ENCODE assay signal across 18 cellular contexts in genomic region chr11:7905961-7906429, GRCh38. TPM values are rescaled to one million over a fixed set of nuclear protein-coding genes. Genes with fewer than 3 reads are reported as not detected.
DNase-seq lines count a peak whose midpoint lies in the region; ATAC-seq and TF ChIP-seq lines count a peak whose summit lies in the region.
"Had no signal": no experiment of that assay in that cellular context is flagged by ENCODE, and none has a peak within 500 bp of the region (broad histone marks: within the 10 kb centered on the region; RNA-seq: fewer than 3 reads in every experiment).

No MANE protein-coding gene starts in this region.

- POLR2A ChIA-PET in SK-N-SH (lab: Yijun Ruan, JAX): no interaction called here

- no peaks in the 10 kb centered on the region for H3K36me3 ChIP-seq in SK-N-SH (replicated peaks in 1 of 2; ENCODE audit: control insufficient read depth in 1 of 2, insufficient read depth in 2 of 2, low read length in 1 of 2)

- CTCF ChIA-PET in SK-N-SH (lab: Yijun Ruan, JAX): interaction anchor here (1.1 to 4.6 kb wide), 2 partner anchors 14 to 81 kb away, joined by 3 to 28 read pairs; partner anchors contain the start of gene EIF3F

- H3K4me3 Mint-ChIP-seq in endothelial cell (ENCODE audit: unreplicated experiment) (no peak overlapping the region), nephron (no peak overlapping the region)
- H3K4me3 Mint-ChIP-seq: activated CD8-positive, alpha-beta memory T cell treated with anti-CD3 and anti-CD28 coated beads, Interleukin-2, amount 10 ng/mL, durations not matched to agents 7 days and 5 days; activated naive CD4-positive, alpha-beta T cell treated with anti-CD3 and anti-CD28 coated beads, Interleukin-2, amount 50 U/mL, for 24 hours; CD8-positive, alpha-beta memory T cell; immature natural killer cell had no signal

- H3K36me3 Mint-ChIP-seq in endothelial cell (ENCODE audit: low read depth, unreplicated experiment) (no peaks in the 10 kb centered on the region), nephron (ENCODE audit: low read depth) (no peaks in the 10 kb centered on the region)
- H3K36me3 Mint-ChIP-seq: activated CD8-positive, alpha-beta memory T cell treated with anti-CD3 and anti-CD28 coated beads, Interleukin-2, amount 10 ng/mL, durations not matched to agents 7 days and 5 days; activated naive CD4-positive, alpha-beta T cell treated with anti-CD3 and anti-CD28 coated beads, Interleukin-2, amount 50 U/mL, for 24 hours; CD8-positive, alpha-beta memory T cell; immature natural killer cell had no signal

- no peaks in the 10 kb centered on the region for H3K79me2 ChIP-seq in SK-N-SH (ENCODE audit: insufficient read depth)

- no peak overlapping the region for H3K9ac ChIP-seq in SK-N-SH
- H3K9ac ChIP-seq: KMS-11 had no signal

- no peaks in the 10 kb centered on the region; a peak in 2 of 4 replicates for H3K4me1 ChIP-seq in SK-N-SH (ENCODE audit: control insufficient read depth in 1 of 2, insufficient read depth in 2 of 2, low read depth in 1 of 2, low read length in 1 of 2)

- TF ChIP-seq EP300 in SK-N-SH (IDR thresholded peaks at IDR 0.05; ENCODE audit: borderline replicate concordance in 1 of 2, low read depth in 1 of 2, low read length in 1 of 2): no peak

- H3K27ac Mint-ChIP-seq in endothelial cell (ENCODE audit: unreplicated experiment): peak overlapping the region; percentile 88
- H3K27ac Mint-ChIP-seq in nephron: peak overlapping the region; percentile 72 to 96 (median 76)
- H3K27ac Mint-ChIP-seq: activated CD8-positive, alpha-beta memory T cell treated with anti-CD3 and anti-CD28 coated beads, Interleukin-2, amount 10 ng/mL, durations not matched to agents 7 days and 5 days; activated naive CD4-positive, alpha-beta T cell treated with anti-CD3 and anti-CD28 coated beads, Interleukin-2, amount 50 U/mL, for 24 hours; CD8-positive, alpha-beta memory T cell; immature natural killer cell had no signal

- no peaks in the 10 kb centered on the region for H3K9me3 Mint-ChIP-seq in endothelial cell (ENCODE audit: unreplicated experiment)
- H3K9me3 Mint-ChIP-seq in nephron: no peaks in the 10 kb centered on the region
- H3K9me3 Mint-ChIP-seq: activated naive CD4-positive, alpha-beta T cell treated with anti-CD3 and anti-CD28 coated beads, Interleukin-2, amount 50 U/mL, for 24 hours; CD8-positive, alpha-beta memory T cell; immature natural killer cell had no signal

- H3K27ac ChIP-seq in SK-N-SH (ENCODE audit: low read depth in 2 of 2, low read length in 1 of 2): no peak overlapping the region
- H3K27ac ChIP-seq: 22Rv1, KMS-11 had no signal

- DNase-seq in SK-N-SH: no peak
- no peak for DNase-seq in endothelial cell (ENCODE audit: low spot score)
- no peak for DNase-seq in stimulated activated naive CD4-positive, alpha-beta T cell (lab: John Stamatoyannopoulos, UW)
- DNase-seq: activated CD8-positive, alpha-beta memory T cell treated with anti-CD3 and anti-CD28 coated beads, Interleukin-2, amount 10 ng/mL, durations not matched to agents 7 days and 5 days; CD8-positive, alpha-beta memory T cell; immature natural killer cell; NCI-H1694 treated with DMSO at 0.1 percent for 48 hours; NCI-H774 had no signal

- TF ChIP-seq RAD21 in SK-N-SH (IDR thresholded peaks at IDR 0.05; ENCODE audit: low read length): no peak

- no peaks in the 10 kb centered on the region for H3K27me3 ChIP-seq in SK-N-SH (ENCODE audit: insufficient read depth)

- 3% methylated on average over 3 of the region's 3 CpGs for WGBS in SK-N-SH (ENCODE audit: low lambda C conversion rate)

- H3K9me3 ChIP-seq in SK-N-SH: no peaks in the 10 kb centered on the region

- no peaks in the 10 kb centered on the region for H3F3A ChIP-seq in SK-N-SH (replicated peaks; ENCODE audit: insufficient read depth)

- no peaks in the 10 kb centered on the region for H3K9me2 ChIP-seq in SK-N-SH

- H3K27me3 Mint-ChIP-seq in endothelial cell (ENCODE audit: unreplicated experiment) (no peaks in the 10 kb centered on the region), nephron (ENCODE audit: low read depth) (peaks cover 3% of the 10 kb centered on the region)

- no peak overlapping the region for H3K4me3 ChIP-seq in SK-N-SH (ENCODE audit: low read depth in 2 of 2, low read length in 1 of 2)

- TF ChIP-seq CTCF in SK-N-SH (IDR thresholded peaks at IDR 0.05) (no peak), endothelial cell (IDR thresholded peaks at IDR 0.05; ENCODE audit: unreplicated experiment) (no peak), nephron (IDR thresholded peaks at IDR 0.05; ENCODE audit: unreplicated experiment in 3 of 3) (no peak)

- ATAC-seq in SK-N-SH treated with all-trans-retinoic acid at 6 μM for 48 hours: no peak
- ATAC-seq in GM21528 (IDR thresholded peaks at IDR 0.05; ENCODE audit: low FRiP score, unreplicated experiment): no peak
- ATAC-seq in GM19455 (IDR thresholded peaks at IDR 0.05; ENCODE audit: unreplicated experiment): no peak
- ATAC-seq in GM21576 (IDR thresholded peaks at IDR 0.05; ENCODE audit: unreplicated experiment): no peak
- ATAC-seq: activated CD8-positive, alpha-beta memory T cell treated with anti-CD3 and anti-CD28 coated beads, Interleukin-2, amount 10 ng/mL, durations not matched to agents 7 days and 5 days; sciatic nerve had no signal

- peaks cover 55% of the 10 kb centered on the region for H3K4me1 Mint-ChIP-seq in endothelial cell (ENCODE audit: unreplicated experiment)
- no peaks in the 10 kb centered on the region for H3K4me1 Mint-ChIP-seq in nephron
- H3K4me1 Mint-ChIP-seq: activated CD8-positive, alpha-beta memory T cell treated with anti-CD3 and anti-CD28 coated beads, Interleukin-2, amount 10 ng/mL, durations not matched to agents 7 days and 5 days; activated naive CD4-positive, alpha-beta T cell treated with anti-CD3 and anti-CD28 coated beads, Interleukin-2, amount 50 U/mL, for 24 hours; CD8-positive, alpha-beta memory T cell; immature natural killer cell had no signal

- H4K20me1 ChIP-seq in SK-N-SH (ENCODE audit: insufficient read depth): no peaks in the 10 kb centered on the region

- H3K4me2 ChIP-seq in SK-N-SH: no peak overlapping the region; the same call in 1 of the 2 replicates
- H3K4me2 ChIP-seq: KMS-11 had no signal

- peak overlapping the region; percentile 60; the same call in 1 of the 2 replicates for H2AFZ ChIP-seq in SK-N-SH (ENCODE audit: low read depth)

TF ChIP-seq in SK-N-SH, 30 proteins besides CTCF, POLR2A, EP300 and RAD21:
- TF ChIP-seq CHD2 (IDR thresholded peaks at IDR 0.05; ENCODE audit: low read length, partially characterized antibody) (no peak), NRF1 (IDR thresholded peaks at IDR 0.05; ENCODE audit: low read depth, low read length) (no peak), EZH2phosphoT487 (IDR thresholded peaks at IDR 0.05; ENCODE audit: borderline replicate concordance, low read depth) (no peak), TAF1 (IDR thresholded peaks at IDR 0.05; ENCODE audit: borderline replicate concordance, low read depth, low read length) (no peak), SIN3A (IDR thresholded peaks at IDR 0.05; ENCODE audit: borderline replicate concordance, low read depth, low read length) (no peak), FOXJ3 (CRISPR knock-in tag; IDR thresholded peaks at IDR 0.05) (no peak)

TF ChIP-seq in SK-N-SH treated with all-trans-retinoic acid at 6 μM for 48 hours, 23 proteins besides CTCF, POLR2A, EP300 and RAD21:
- TF ChIP-seq PPARA (CRISPR knock-in tag; IDR thresholded peaks at IDR 0.05; ENCODE audit: borderline replicate concordance) (no peak), ZC3H10 (CRISPR knock-in tag; IDR thresholded peaks at IDR 0.05) (no peak), ZFP3 (CRISPR knock-in tag; IDR thresholded peaks at IDR 0.05) (no peak), ZFP30 (CRISPR knock-in tag; IDR thresholded peaks at IDR 0.05) (no peak), ESRRG (CRISPR knock-in tag; IDR thresholded peaks at IDR 0.05) (no peak), GLIS3 (CRISPR knock-in tag; IDR thresholded peaks at IDR 0.05) (no peak), TCF4 (CRISPR knock-in tag; IDR thresholded peaks at IDR 0.05; ENCODE audit: borderline replicate concordance) (no peak), OSR1 (CRISPR knock-in tag; IDR thresholded peaks at IDR 0.05) (no peak)

RNA-seq across cellular contexts. Expression of gene OR10A6, which starts 25.1 kb away (rescaled TPM):
- polyA plus RNA-seq in SK-N-SH (2012; rRNA removed): 0.02 TPM in 1 of 2 replicates, not detected in the other
- polyA plus RNA-seq in SK-N-SH (2012; cell fraction: cytosol; rRNA removed): 0.01 and 0.03 TPM in 2 replicates
- 0.05 TPM in 1 of 2 replicates, not detected in the other for polyA plus RNA-seq in SK-N-SH (2012; cell fraction: nucleus; rRNA removed)
- total RNA-seq in endothelial cell (ENCODE audit: unreplicated experiment): not detected
- total RNA-seq: activated CD8-positive, alpha-beta memory T cell treated with anti-CD3 and anti-CD28 coated beads, Interleukin-2, amount 10 ng/mL, durations not matched to agents 7 days and 5 days; CD8-positive, alpha-beta memory T cell; myocyte; sciatic nerve had no signal
- polyA plus RNA-seq: CD8-positive, alpha-beta memory T cell; immature natural killer cell had no signal

RNA-seq across cellular contexts. Expression of gene OR10A3, which starts 35.5 kb away (rescaled TPM):
- polyA plus RNA-seq in SK-N-SH (2012; rRNA removed): not detected in 2 replicates
- polyA plus RNA-seq in SK-N-SH (2012; cell fraction: cytosol; rRNA removed): not detected in 2 replicates
- 0.04 TPM in 1 of 2 replicates, not detected in the other for polyA plus RNA-seq in SK-N-SH (2012; cell fraction: nucleus; rRNA removed)
- total RNA-seq in endothelial cell (ENCODE audit: unreplicated experiment): not detected
- total RNA-seq: activated CD8-positive, alpha-beta memory T cell treated with anti-CD3 and anti-CD28 coated beads, Interleukin-2, amount 10 ng/mL, durations not matched to agents 7 days and 5 days; CD8-positive, alpha-beta memory T cell; sciatic nerve had no signal
- polyA plus RNA-seq: CD8-positive, alpha-beta memory T cell; immature natural killer cell had no signal

RNA-seq across cellular contexts. Expression of gene NLRP10, which starts 59.3 kb away (rescaled TPM):
- polyA plus RNA-seq in SK-N-SH (2012; rRNA removed): 0.05 and 0.39 TPM in 2 replicates
- 0.15 and 0.39 TPM in 2 replicates for polyA plus RNA-seq in SK-N-SH (2012; cell fraction: cytosol; rRNA removed)
- polyA plus RNA-seq in SK-N-SH (2012; cell fraction: nucleus; rRNA removed): 0.13 and 0.27 TPM in 2 replicates
- not detected for total RNA-seq in endothelial cell (ENCODE audit: unreplicated experiment)
- total RNA-seq: activated CD8-positive, alpha-beta memory T cell treated with anti-CD3 and anti-CD28 coated beads, Interleukin-2, amount 10 ng/mL, durations not matched to agents 7 days and 5 days; CD8-positive, alpha-beta memory T cell; sciatic nerve had no signal
- polyA plus RNA-seq: CD8-positive, alpha-beta memory T cell; immature natural killer cell had no signal
